ENCODE assay signal across 8 cellular contexts in the genomic region with DNA sequence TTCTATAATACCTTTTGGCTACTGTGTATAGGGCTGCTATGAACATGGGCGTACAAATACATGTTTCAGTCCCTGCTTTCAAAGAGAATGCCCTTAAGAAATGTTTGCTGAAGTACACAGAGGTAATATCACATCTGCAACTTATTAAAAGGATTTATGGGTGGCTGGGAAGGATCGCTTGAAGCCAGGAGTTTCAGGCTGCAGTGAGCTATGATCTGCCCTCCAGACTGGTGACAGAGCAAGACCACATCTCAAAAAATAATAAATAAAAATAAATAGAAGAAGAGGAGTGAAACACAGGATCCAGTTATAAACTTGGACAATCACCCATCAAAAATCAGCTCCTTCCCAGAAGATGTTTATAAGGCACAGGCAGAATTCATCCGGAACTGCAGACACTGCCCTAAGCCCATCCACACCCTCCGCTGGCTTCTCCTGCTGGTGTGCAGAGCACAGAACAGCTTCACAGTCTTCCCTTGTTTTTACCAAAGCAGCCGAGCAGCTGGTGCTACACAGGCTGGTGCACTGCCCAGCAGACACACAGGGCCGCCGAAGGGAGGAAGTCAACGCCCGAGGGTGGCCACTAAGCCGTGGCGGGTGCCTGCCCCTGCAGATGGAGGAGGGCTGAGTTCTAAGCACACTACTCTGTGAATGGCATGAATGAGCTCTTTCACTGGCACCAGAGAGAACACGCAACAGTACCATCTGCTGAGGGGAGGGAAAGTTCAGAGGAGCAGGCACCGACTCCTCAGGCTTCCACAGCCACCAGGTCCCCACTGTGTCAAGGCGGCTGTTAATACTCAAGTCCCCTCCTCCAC. TPM values are rescaled to one million over a fixed set of nuclear protein-coding genes. Genes with fewer than 3 reads are reported as not detected.
DNase-seq lines count a peak whose midpoint lies in the region; ATAC-seq lines count a peak whose summit lies in the region.

No MANE protein-coding gene starts in this region.

- no peaks in the 10 kb centered on the region for H3K9me3 Mint-ChIP-seq in CD4-positive, CD25-positive, alpha-beta regulatory T cell
- no peaks in the 10 kb centered on the region for H3K9me3 Mint-ChIP-seq in activated CD4-positive, alpha-beta memory T cell treated with anti-CD3 and anti-CD28 coated beads for 36 hours
- no peaks in the 10 kb centered on the region for H3K9me3 Mint-ChIP-seq in stimulated activated effector memory CD8-positive, alpha-beta T cell treated with anti-CD3 and anti-CD28 coated beads, Interleukin-12 subunit alpha, Interleukin-12 subunit beta, amount 100 ng/mL, for 72 hours

- intact Hi-C loops in activated CD4-positive, alpha-beta memory T cell treated with anti-CD3 and anti-CD28 coated beads for 36 hours (cut with micrococcal nuclease) = no loop called here
- intact Hi-C loops in left ventricle myocardium superior (cut with micrococcal nuclease) = no loop called here

- H3K27ac ChIP-seq in CD4-positive, CD25-positive, alpha-beta regulatory T cell (ENCODE audit: insufficient read depth, low read length, poor library complexity, severe bottlenecking) = peak overlapping the region; percentile 28

- H3K27ac Mint-ChIP-seq in CD4-positive, CD25-positive, alpha-beta regulatory T cell = peak overlapping the region; percentile 52 to 91 (median 91)
- peak overlapping the region; percentile 63 for H3K27ac Mint-ChIP-seq in activated CD4-positive, alpha-beta memory T cell treated with anti-CD3 and anti-CD28 coated beads for 36 hours
- H3K27ac Mint-ChIP-seq in stimulated activated effector memory CD8-positive, alpha-beta T cell treated with anti-CD3 and anti-CD28 coated beads, Interleukin-12 subunit alpha, Interleukin-12 subunit beta, amount 100 ng/mL, for 72 hours = peak overlapping the region; percentile 60

- peaks cover 50 to 98% (median 85%) of the 10 kb centered on the region in 4 donors for H3K4me1 Mint-ChIP-seq in CD4-positive, CD25-positive, alpha-beta regulatory T cell
- H3K4me1 Mint-ChIP-seq in activated CD4-positive, alpha-beta memory T cell treated with anti-CD3 and anti-CD28 coated beads for 36 hours (ENCODE audit: low read depth) = peaks cover 94% of the 10 kb centered on the region
- peaks cover 93% of the 10 kb centered on the region for H3K4me1 Mint-ChIP-seq in stimulated activated effector memory CD8-positive, alpha-beta T cell treated with anti-CD3 and anti-CD28 coated beads, Interleukin-12 subunit alpha, Interleukin-12 subunit beta, amount 100 ng/mL, for 72 hours

- CTCF ChIA-PET in activated CD4-positive, alpha-beta memory T cell treated with anti-CD3 and anti-CD28 coated beads for 36 hours (lab: Charles Lee) = interaction anchor here (1.0 to 1.6 kb wide), 4 partner anchors 16 to 267 kb away, joined by 3 to 5 read pairs (median 4); partner anchors contain the start of gene AKAP8L

- H3K4me1 ChIP-seq in CD4-positive, CD25-positive, alpha-beta regulatory T cell (ENCODE audit: control insufficient read depth, insufficient read depth, low read length, poor library complexity, severe bottlenecking) = peaks cover 99% of the 10 kb centered on the region

- peak in 2 of 3 donors; percentile 11 to 52 for DNase-seq in CD4-positive, CD25-positive, alpha-beta regulatory T cell
- DNase-seq in LHCN-M2 (ENCODE audit: low read depth) = peak; percentile 69
- DNase-seq in activated CD4-positive, alpha-beta memory T cell treated with anti-CD3 and anti-CD28 coated beads for 36 hours = no peak
- peak; percentile 66 for DNase-seq in left ventricle myocardium superior
- no peak for DNase-seq in stimulated activated effector memory CD8-positive, alpha-beta T cell treated with anti-CD3 and anti-CD28 coated beads, Interleukin-12 subunit alpha, Interleukin-12 subunit beta, amount 100 ng/mL, for 72 hours (ENCODE audit: low spot score in 2 of 2)

- no peaks in the 10 kb centered on the region for H3K27me3 Mint-ChIP-seq in CD4-positive, CD25-positive, alpha-beta regulatory T cell
- no peaks in the 10 kb centered on the region for H3K27me3 Mint-ChIP-seq in activated CD4-positive, alpha-beta memory T cell treated with anti-CD3 and anti-CD28 coated beads for 36 hours

- no peaks in the 10 kb centered on the region for H3K36me3 ChIP-seq in CD4-positive, CD25-positive, alpha-beta regulatory T cell (ENCODE audit: control insufficient read depth, insufficient read depth, low read length)

- no peaks in the 10 kb centered on the region for H3K9me3 ChIP-seq in CD4-positive, CD25-positive, alpha-beta regulatory T cell (ENCODE audit: control insufficient read depth in 2 of 2, low read length in 2 of 2)

- peak overlapping the region; percentile 62 for H3K4me3 ChIP-seq in CD4-positive, CD25-positive, alpha-beta regulatory T cell (ENCODE audit: low read depth, low read length)

- peak overlapping the region; percentile 22 to 76 (median 61) for H3K4me3 Mint-ChIP-seq in CD4-positive, CD25-positive, alpha-beta regulatory T cell
- peak overlapping the region; percentile 7 for H3K4me3 Mint-ChIP-seq in activated CD4-positive, alpha-beta memory T cell treated with anti-CD3 and anti-CD28 coated beads for 36 hours
- H3K4me3 Mint-ChIP-seq in stimulated activated effector memory CD8-positive, alpha-beta T cell treated with anti-CD3 and anti-CD28 coated beads, Interleukin-12 subunit alpha, Interleukin-12 subunit beta, amount 100 ng/mL, for 72 hours = peak overlapping the region; percentile 24

- H3K36me3 Mint-ChIP-seq in CD4-positive, CD25-positive, alpha-beta regulatory T cell = no peaks in the 10 kb centered on the region
- H3K36me3 Mint-ChIP-seq in activated CD4-positive, alpha-beta memory T cell treated with anti-CD3 and anti-CD28 coated beads for 36 hours = no peaks in the 10 kb centered on the region
- peaks cover 15% of the 10 kb centered on the region for H3K36me3 Mint-ChIP-seq in stimulated activated effector memory CD8-positive, alpha-beta T cell treated with anti-CD3 and anti-CD28 coated beads, Interleukin-12 subunit alpha, Interleukin-12 subunit beta, amount 100 ng/mL, for 72 hours

- no peaks in the 10 kb centered on the region for H3K27me3 ChIP-seq in CD4-positive, CD25-positive, alpha-beta regulatory T cell (ENCODE audit: control insufficient read depth, insufficient read depth, low read length)

- POLR2A ChIA-PET in activated CD4-positive, alpha-beta memory T cell treated with anti-CD3 and anti-CD28 coated beads for 36 hours (lab: Charles Lee) = interaction anchor here (1.5 to 1.6 kb wide), 2 partner anchors 16 to 45 kb away, joined by 4 to 7 read pairs; partner anchors contain the start of gene BRD4

- ATAC-seq in CD4-positive, CD25-positive, alpha-beta regulatory T cell (ENCODE audit: low read depth in 2 of 2) = peak; percentile 30 to 49
- ATAC-seq in left ventricle myocardium superior (peak; percentile 52), GM18907 (IDR thresholded peaks at IDR 0.05; ENCODE audit: unreplicated experiment) (no peak), HG02970 (IDR thresholded peaks at IDR 0.05; ENCODE audit: low FRiP score, unreplicated experiment) (no peak), HG02571 (IDR thresholded peaks at IDR 0.05; ENCODE audit: unreplicated experiment) (no peak)
- peak; percentile 23 for ATAC-seq in stimulated activated effector memory CD8-positive, alpha-beta T cell treated with anti-CD3 and anti-CD28 coated beads, Interleukin-12 subunit alpha, Interleukin-12 subunit beta, amount 100 ng/mL, for 72 hours

RNA-seq across cellular contexts. Expression of gene BRD4, which starts 44.0 kb away (rescaled TPM):
- total RNA-seq in CD4-positive, CD25-positive, alpha-beta regulatory T cell = 168 TPM
- 10 to 100 TPM in 1 of 4 donors, 1 to 10 TPM in 3; 6.6 to 12.4 (median 9.3) TPM for polyA plus RNA-seq in CD4-positive, CD25-positive, alpha-beta regulatory T cell
- total RNA-seq in LHCN-M2 (2014; rRNA removed) (15.6 and 18.3 TPM in 2 replicates), left ventricle myocardium superior (67.4 TPM)
- polyA plus RNA-seq in LHCN-M2 (2012) = 36.5 TPM
- total RNA-seq in activated CD4-positive, alpha-beta memory T cell treated with anti-CD3 and anti-CD28 coated beads for 36 hours = 100 to 1,000 TPM in 1 of 2 experiments, 10 to 100 TPM in 1; 94.5 to 103 TPM

RNA-seq across cellular contexts. Expression of gene EPHX3, which starts 56.1 kb away (rescaled TPM):
- total RNA-seq in CD4-positive, CD25-positive, alpha-beta regulatory T cell = 0.22 TPM
- not detected for polyA plus RNA-seq in CD4-positive, CD25-positive, alpha-beta regulatory T cell
- total RNA-seq in LHCN-M2 (2014; rRNA removed) (not detected in 2 replicates), left ventricle myocardium superior (not detected)
- 0.02 TPM for polyA plus RNA-seq in LHCN-M2 (2012)
- total RNA-seq in activated CD4-positive, alpha-beta memory T cell treated with anti-CD3 and anti-CD28 coated beads for 36 hours = not detected

Comparison
In these comparisons a context has a peak if more than half of its experiments do, and no peak if none do; other contexts are left out.
1. ATAC-seq: peak in CD4-positive, CD25-positive, alpha-beta regulatory T cell (2 of 2), left ventricle myocardium superior (single experiment) and stimulated activated effector memory CD8-positive, alpha-beta T cell treated with anti-CD3 and anti-CD28 coated beads, Interleukin-12 subunit alpha, Interleukin-12 subunit beta, amount 100 ng/mL, for 72 hours (single experiment); none in GM18907 (single experiment), HG02970 (single experiment) and HG02571 (single experiment).
2. DNase-seq: peak in CD4-positive, CD25-positive, alpha-beta regulatory T cell (2 of 3), LHCN-M2 (single experiment) and left ventricle myocardium superior (single experiment); none in activated CD4-positive, alpha-beta memory T cell treated with anti-CD3 and anti-CD28 coated beads for 36 hours (single experiment) and stimulated activated effector memory CD8-positive, alpha-beta T cell treated with anti-CD3 and anti-CD28 coated beads, Interleukin-12 subunit alpha, Interleukin-12 subunit beta, amount 100 ng/mL, for 72 hours (0 of 2).
3. H3K4me3 Mint-ChIP-seq: peak in every context shown above with its lines; median percentile 61 in CD4-positive, CD25-positive, alpha-beta regulatory T cell; 24 in stimulated activated effector memory CD8-positive, alpha-beta T cell treated with anti-CD3 and anti-CD28 coated beads, Interleukin-12 subunit alpha, Interleukin-12 subunit beta, amount 100 ng/mL, for 72 hours; 7 in activated CD4-positive, alpha-beta memory T cell treated with anti-CD3 and anti-CD28 coated beads for 36 hours.
4. Peak in every context shown above with its lines, with median percentiles within 50 percentile points of each other: H3K27ac Mint-ChIP-seq.